ENCODE assay signal across 17 cellular contexts in genomic region chr5:67354051-67354450, GRCh38.
DNase-seq lines count a peak whose midpoint lies in the region; ATAC-seq and TF ChIP-seq lines count a peak whose summit lies in the region.
"Had no signal": no experiment of that assay in that cellular context is flagged by ENCODE, and none has a peak within 500 bp of the region (broad histone marks: within the 10 kb centered on the region; RNA-seq: fewer than 3 reads in every experiment).

No MANE protein-coding gene starts in this region.

- H3K9me3 Mint-ChIP-seq in WTC11: peaks cover 10% of the 10 kb centered on the region; the same call in 1 of the 2 replicates
- no peaks in the 10 kb centered on the region for H3K9me3 Mint-ChIP-seq in T-helper 2 cell treated with Interferon-gamma antibody and Interleukin-4, amounts not matched to agents 5 μg/mL and 100 μg/mL, for 36 hours
- H3K9me3 Mint-ChIP-seq: activated naive CD4-positive, alpha-beta T cell treated with anti-CD3 and anti-CD28 coated beads for 36 hours; CD4-positive, alpha-beta T cell had no signal

- no peak overlapping the region for H3K4me3 Mint-ChIP-seq in WTC11
- H3K4me3 Mint-ChIP-seq in T-helper 2 cell treated with Interferon-gamma antibody and Interleukin-4, amounts not matched to agents 5 μg/mL and 100 μg/mL, for 36 hours: no peak overlapping the region
- H3K4me3 Mint-ChIP-seq: activated CD8-positive, alpha-beta memory T cell treated with anti-CD3 and anti-CD28 coated beads, Interleukin-2, amount 10 ng/mL, durations not matched to agents 7 days and 5 days; activated naive CD4-positive, alpha-beta T cell treated with anti-CD3 and anti-CD28 coated beads for 36 hours; CD4-positive, alpha-beta T cell had no signal

- CTCF ChIA-PET in WTC11 (lab: Charles Lee): interaction anchor here (1.4 kb wide), 1 partner anchor 41 kb away, joined by 3 read pairs; no protein-coding TSS in a partner anchor

- peak overlapping the region; percentile 3; the same call in 1 of the 2 replicates for H3K27ac Mint-ChIP-seq in WTC11
- no peak overlapping the region for H3K27ac Mint-ChIP-seq in T-helper 2 cell treated with Interferon-gamma antibody and Interleukin-4, amounts not matched to agents 5 μg/mL and 100 μg/mL, for 36 hours
- H3K27ac Mint-ChIP-seq: activated CD8-positive, alpha-beta memory T cell treated with anti-CD3 and anti-CD28 coated beads, Interleukin-2, amount 10 ng/mL, durations not matched to agents 7 days and 5 days; activated naive CD4-positive, alpha-beta T cell treated with anti-CD3 and anti-CD28 coated beads for 36 hours; CD4-positive, alpha-beta T cell had no signal

- DNase-seq in KBM-7 (peak; percentile 24), WTC11 (ENCODE audit: low spot score) (no peak), left colon (no peak), sciatic nerve (ENCODE audit: low spot score) (no peak), NCI-H345 treated with DMSO at 0.1 percent for 48 hours (lab: John Stamatoyannopoulos, UW; ENCODE audit: unreplicated experiment) (no peak), hepatic stellate cell (ENCODE audit: low spot score) (no peak)
- no peak for DNase-seq in T-helper 2 cell treated with Interferon-gamma antibody and Interleukin-4, amounts not matched to agents 5 μg/mL and 100 μg/mL, for 36 hours (ENCODE audit: low spot score)
- DNase-seq: activated CD4-positive, alpha-beta T cell treated with anti-CD3 and anti-CD28 coated beads, Interleukin-2, amount 50 U/mL, for 1 hour; activated CD8-positive, alpha-beta memory T cell treated with anti-CD3 and anti-CD28 coated beads, Interleukin-2, amount 10 ng/mL, durations not matched to agents 7 days and 5 days; activated naive CD4-positive, alpha-beta T cell treated with anti-CD3 and anti-CD28 coated beads for 36 hours; CD4-positive, alpha-beta T cell; EL; MV-4-11; stimulated activated CD4-positive, alpha-beta T cell treated with anti-CD3 and anti-CD28 coated beads, Interleukin-12 subunit alpha, Interleukin-12 subunit beta, amount 100 ng/mL, for 4 hours; stimulated activated CD4-positive, alpha-beta T cell treated with anti-CD3 and anti-CD28 coated beads, Interleukin-4, amount 100 ng/mL, for 4 hours; stimulated activated naive CD4-positive, alpha-beta T cell treated with Interleukin-2 at 50 U/mL for 16 hours had no signal

- peaks cover 21% of the 10 kb centered on the region for H3K4me1 Mint-ChIP-seq in WTC11
- peaks cover 5% of the 10 kb centered on the region for H3K4me1 Mint-ChIP-seq in T-helper 2 cell treated with Interferon-gamma antibody and Interleukin-4, amounts not matched to agents 5 μg/mL and 100 μg/mL, for 36 hours (ENCODE audit: low read depth)

- ATAC-seq in WTC11 (peak; percentile 51), left colon (peak; percentile 53), sciatic nerve (peak; percentile 18)
- ATAC-seq: activated CD8-positive, alpha-beta memory T cell treated with anti-CD3 and anti-CD28 coated beads, Interleukin-2, amount 10 ng/mL, durations not matched to agents 7 days and 5 days; K562 had no signal

- H3K36me3 Mint-ChIP-seq in WTC11: no peaks in the 10 kb centered on the region
- no peaks in the 10 kb centered on the region for H3K36me3 Mint-ChIP-seq in T-helper 2 cell treated with Interferon-gamma antibody and Interleukin-4, amounts not matched to agents 5 μg/mL and 100 μg/mL, for 36 hours (ENCODE audit: low read depth)

- in situ Hi-C loops in KBM-7 (cut with MboI; ENCODE audit: low pct_unique_long_range_greater_than_20kb, low sequenced_read_pairs): no loop called here

- TF ChIP-seq CTCF in WTC11 (IDR thresholded peaks at IDR 0.05): no peak

- intact Hi-C loops in left colon (cut with DNase I, micrococcal nuclease) (no loop called here), sciatic nerve (cut with DNase I) (no loop called here)

- POLR2A ChIA-PET in WTC11 (lab: Charles Lee): interaction anchor here (0.6 kb wide), 1 partner anchor 8 kb away, joined by 3 read pairs; no protein-coding TSS in a partner anchor

- H3K27me3 Mint-ChIP-seq in WTC11 (ENCODE audit: low read depth): no peaks in the 10 kb centered on the region
- peaks cover 22% of the 10 kb centered on the region for H3K27me3 Mint-ChIP-seq in T-helper 2 cell treated with Interferon-gamma antibody and Interleukin-4, amounts not matched to agents 5 μg/mL and 100 μg/mL, for 36 hours (ENCODE audit: low read depth)
- H3K27me3 Mint-ChIP-seq: CD4-positive, alpha-beta T cell had no signal

TF ChIP-seq in WTC11, 78 proteins besides CTCF, POLR2A, EP300 and RAD21:
- TF ChIP-seq ZNF232 (CRISPR knock-in tag; IDR thresholded peaks at IDR 0.05): no peak
- no peak for TF ChIP-seq NFYB (CRISPR knock-in tag; conservative IDR thresholded peaks at IDR 0.05; ENCODE audit: low read depth)
- TF ChIP-seq GRHL2 (CRISPR knock-in tag; IDR thresholded peaks at IDR 0.05; ENCODE audit: insufficient replicate concordance, severe bottlenecking): no peak
- no peak for TF ChIP-seq CBFB (CRISPR knock-in tag; IDR thresholded peaks at IDR 0.05; ENCODE audit: low read depth)
- TF ChIP-seq EMX1 (CRISPR knock-in tag; IDR thresholded peaks at IDR 0.05): no peak
- TF ChIP-seq NR2C2 (CRISPR knock-in tag; IDR thresholded peaks at IDR 0.05): no peak
- no peak for TF ChIP-seq KAT7 (CRISPR knock-in tag; IDR thresholded peaks at IDR 0.05; ENCODE audit: borderline replicate concordance)
- TF ChIP-seq NFATC4 (CRISPR knock-in tag; IDR thresholded peaks at IDR 0.05): no peak
- TF ChIP-seq ZNF532 (CRISPR knock-in tag; IDR thresholded peaks at IDR 0.05; ENCODE audit: borderline replicate concordance): no peak
- no peak for TF ChIP-seq TEAD1 (CRISPR knock-in tag; IDR thresholded peaks at IDR 0.05)
- TF ChIP-seq FOXJ3 (CRISPR knock-in tag; IDR thresholded peaks at IDR 0.05; ENCODE audit: borderline replicate concordance): no peak
- no peak for TF ChIP-seq ZNF219 (CRISPR knock-in tag; IDR thresholded peaks at IDR 0.05; ENCODE audit: borderline replicate concordance)
- TF ChIP-seq ESRRA (CRISPR knock-in tag; IDR thresholded peaks at IDR 0.05; ENCODE audit: borderline replicate concordance): no peak
- TF ChIP-seq TCF7 (CRISPR knock-in tag; IDR thresholded peaks at IDR 0.05; ENCODE audit: low read depth): no peak
- TF ChIP-seq ZNF138 (CRISPR knock-in tag; conservative IDR thresholded peaks at IDR 0.05): no peak
- TF ChIP-seq ZNF671 (CRISPR knock-in tag; IDR thresholded peaks at IDR 0.05): no peak
- no peak for TF ChIP-seq E2F5 (CRISPR knock-in tag; IDR thresholded peaks at IDR 0.05)
- no peak for TF ChIP-seq SMAD3 (CRISPR knock-in tag; IDR thresholded peaks at IDR 0.05; ENCODE audit: borderline replicate concordance)
- TF ChIP-seq RORB (CRISPR knock-in tag; IDR thresholded peaks at IDR 0.05): no peak
